ENCODE assay signal across 21 cellular contexts in the genomic region with DNA sequence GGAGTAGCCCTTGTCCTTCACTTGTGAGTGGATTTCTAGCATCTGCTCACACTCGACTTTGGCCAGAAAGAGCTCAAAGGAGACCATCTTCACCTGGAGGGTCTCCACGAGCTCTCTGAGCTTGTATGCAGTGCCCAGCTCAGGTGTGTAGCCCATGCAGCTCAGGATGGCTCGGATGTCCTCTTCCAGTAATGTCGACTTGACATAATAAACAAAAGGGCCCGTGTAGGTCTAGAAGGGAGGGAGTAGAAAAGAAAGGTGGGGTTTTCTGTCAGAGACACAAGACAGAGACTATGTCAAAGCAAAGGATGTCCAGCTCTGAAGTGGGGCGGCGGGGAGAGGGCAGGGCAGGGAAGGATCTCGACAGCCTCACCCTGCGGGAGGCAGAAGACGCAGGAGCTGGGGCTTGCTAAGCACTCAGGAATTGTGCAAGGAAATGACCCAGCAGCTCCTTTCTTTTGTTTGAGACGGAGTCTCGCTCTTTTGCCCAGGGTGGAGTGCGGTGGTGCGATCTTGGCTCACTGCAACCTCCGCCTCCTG.
"Had no signal": no experiment of that assay in that cellular context is flagged by ENCODE, and none has a peak within 500 bp of the region (broad histone marks: within the 10 kb centered on the region; RNA-seq: fewer than 3 reads in every experiment).

No MANE protein-coding gene starts in this region.

- H3K4me3 ChIP-seq: coronary artery, left lung, lung, pancreas, prostate gland, stomach, thoracic aorta had no signal

- ATAC-seq: pancreas, sciatic nerve had no signal

- H3K9me3 ChIP-seq: left lung, pancreas, prostate gland, stomach, thoracic aorta had no signal

- DNase-seq: caudate nucleus; effector CD4-positive, alpha-beta T cell; foreskin melanocyte; islet precursor cell; left lung; mesendoderm; naive thymus-derived CD4-positive, alpha-beta T cell; occipital lobe; stimulated activated CD4-positive, alpha-beta T cell treated with anti-CD3 and anti-CD28 coated beads, Interleukin-2, amount 100 ng/mL, for 24 hours; stimulated activated CD4-positive, alpha-beta T cell treated with anti-CD3 and anti-CD28 coated beads, Interleukin-4, amount 100 ng/mL, for 4 hours; stimulated activated naive CD4-positive, alpha-beta T cell; stomach; substantia nigra; trophoblast cell had no signal

- H3K27me3 Mint-ChIP-seq: naive thymus-derived CD4-positive, alpha-beta T cell had no signal

- H3K9me3 Mint-ChIP-seq: naive thymus-derived CD4-positive, alpha-beta T cell; neural crest cell had no signal

- H3K27ac ChIP-seq: coronary artery, pancreas, prostate gland, thoracic aorta had no signal

- H3K27me3 ChIP-seq: left lung, pancreas, stomach had no signal

- H3K4me3 Mint-ChIP-seq: naive thymus-derived CD4-positive, alpha-beta T cell; neural crest cell had no signal
